Comparison of ENCODE assay signal across 20 cellular contexts in genomic region chr13:106623799-106624198, GRCh38.
"Had no signal": no experiment of that assay in that cellular context is flagged by ENCODE, and none has a peak within 500 bp of the region (broad histone marks: within the 10 kb centered on the region; RNA-seq: fewer than 3 reads in every experiment).

No MANE protein-coding gene starts in this region.

- ATAC-seq: esophagus mucosa; left colon; stimulated activated effector memory CD8-positive, alpha-beta T cell treated with anti-CD3 and anti-CD28 coated beads, Interleukin-12 subunit alpha, Interleukin-12 subunit beta, amount 100 ng/mL, for 72 hours; stimulated activated naive CD8-positive, alpha-beta T cell treated with anti-CD3 and anti-CD28 coated beads, Interleukin-15, Interleukin-2, amounts not matched to agents 100 U/mL and 50 U/mL, for 24 hours; upper lobe of right lung had no signal

- DNase-seq: caudate nucleus; colonic mucosa; effector CD4-positive, alpha-beta T cell; endodermal cell; immature natural killer cell; left colon; mesendoderm; naive B cell; nephron progenitor cell; small intestine; stimulated activated CD4-positive, alpha-beta T cell treated with anti-CD3 and anti-CD28 coated beads, Interleukin-12 subunit alpha, Interleukin-12 subunit beta, amount 100 ng/mL, for 4 hours; stimulated activated naive CD8-positive, alpha-beta T cell treated with anti-CD3 and anti-CD28 coated beads, Interleukin-15, Interleukin-2, amounts not matched to agents 100 U/mL and 50 U/mL, for 24 hours; tibial artery; upper lobe of right lung had no signal

- FAIRE-seq: frontal cortex, keratinocyte, small intestine had no signal

- H3K9me3 ChIP-seq: colonic mucosa, neutrophil, tibial artery, upper lobe of right lung, vagina had no signal

- H3K27me3 ChIP-seq: vagina had no signal

- H3K4me1 ChIP-seq: colonic mucosa had no signal

- H3K27ac ChIP-seq: colonic mucosa, neutrophil, tibial artery, upper lobe of right lung, vagina had no signal

- H3K4me3 ChIP-seq: colonic mucosa, tibial artery, upper lobe of right lung, vagina had no signal

- H3K36me3 ChIP-seq: colonic mucosa, neutrophil, tibial artery, upper lobe of right lung, vagina had no signal
